Comparison of ENCODE assay signal across 19 cellular contexts in genomic region chr5:93299596-93300308, GRCh38.
DNase-seq lines count a peak whose midpoint lies in the region; ATAC-seq and TF ChIP-seq lines count a peak whose summit lies in the region.
"Had no signal": no experiment of that assay in that cellular context is flagged by ENCODE, and none has a peak within 500 bp of the region (broad histone marks: within the 10 kb centered on the region; RNA-seq: fewer than 3 reads in every experiment).

No MANE protein-coding gene starts in this region.

- H3K9me3 Mint-ChIP-seq in activated CD4-positive, alpha-beta T cell treated with anti-CD3 and anti-CD28 coated beads, Interleukin-2, amount 10 ng/mL, durations not matched to agents 24 days and 14 days: no peaks in the 10 kb centered on the region
- H3K9me3 Mint-ChIP-seq: activated T-cell treated with anti-CD3 and anti-CD28 coated beads, Interleukin-2, amount 50 U/mL, for 24 hours; stimulated activated naive B cell treated with anti-CD40 and anti-IgM and Interleukin-4, amounts not matched to agents 10 μg/mL and 1 μg/mL and 100 μg/mL, for 72 hours had no signal

- no peaks in the 10 kb centered on the region for H3K36me3 Mint-ChIP-seq in activated CD4-positive, alpha-beta T cell treated with anti-CD3 and anti-CD28 coated beads, Interleukin-2, amount 10 ng/mL, durations not matched to agents 24 days and 14 days (ENCODE audit: low read depth)
- H3K36me3 Mint-ChIP-seq: stimulated activated naive B cell treated with anti-CD40 and anti-IgM and Interleukin-4, amounts not matched to agents 10 μg/mL and 1 μg/mL and 100 μg/mL, for 72 hours had no signal

- no peak overlapping the region for H3K9ac ChIP-seq in iPS-20b (ENCODE audit: low read depth, low read length)
- H3K9ac ChIP-seq: GM23248 had no signal

- no peak overlapping the region for H3K27ac Mint-ChIP-seq in activated CD4-positive, alpha-beta T cell treated with anti-CD3 and anti-CD28 coated beads, Interleukin-2, amount 10 ng/mL, durations not matched to agents 24 days and 14 days
- H3K27ac Mint-ChIP-seq: activated T-cell treated with anti-CD3 and anti-CD28 coated beads, Interleukin-2, amount 50 U/mL, for 24 hours; effector memory CD8-positive, alpha-beta T cell; stimulated activated naive B cell treated with anti-CD40 and anti-IgM and Interleukin-4, amounts not matched to agents 10 μg/mL and 1 μg/mL and 100 μg/mL, for 72 hours had no signal

- H3K4me1 Mint-ChIP-seq in activated CD4-positive, alpha-beta T cell treated with anti-CD3 and anti-CD28 coated beads, Interleukin-2, amount 10 ng/mL, durations not matched to agents 24 days and 14 days: no peaks in the 10 kb centered on the region
- H3K4me1 Mint-ChIP-seq: stimulated activated naive B cell treated with anti-CD40 and anti-IgM and Interleukin-4, amounts not matched to agents 10 μg/mL and 1 μg/mL and 100 μg/mL, for 72 hours had no signal

- no peak overlapping the region for H3K4me3 Mint-ChIP-seq in activated CD4-positive, alpha-beta T cell treated with anti-CD3 and anti-CD28 coated beads, Interleukin-2, amount 10 ng/mL, durations not matched to agents 24 days and 14 days
- H3K4me3 Mint-ChIP-seq: activated T-cell treated with anti-CD3 and anti-CD28 coated beads, Interleukin-2, amount 50 U/mL, for 24 hours; effector memory CD8-positive, alpha-beta T cell; stimulated activated naive B cell treated with anti-CD40 and anti-IgM and Interleukin-4, amounts not matched to agents 10 μg/mL and 1 μg/mL and 100 μg/mL, for 72 hours had no signal

- H3K27me3 ChIP-seq in Panc1 (ENCODE audit: control insufficient read depth, insufficient read depth, low read length): no peaks in the 10 kb centered on the region
- H3K27me3 ChIP-seq in iPS-20b (ENCODE audit: insufficient read depth, low read length): no peaks in the 10 kb centered on the region
- H3K27me3 ChIP-seq: gastroesophageal sphincter, uterus had no signal

- no peaks in the 10 kb centered on the region for H3K36me3 ChIP-seq in Panc1 (ENCODE audit: control insufficient read depth, insufficient read depth, low read length)
- H3K36me3 ChIP-seq in iPS-20b (ENCODE audit: insufficient read depth, low read depth, low read length): no peaks in the 10 kb centered on the region
- H3K36me3 ChIP-seq: gastroesophageal sphincter, uterus had no signal

- H3K4me3 ChIP-seq in Panc1 (ENCODE audit: low read depth in 2 of 2, low read length in 2 of 2) (no peak overlapping the region), iPS-20b (ENCODE audit: low read length) (peak overlapping the region; percentile 16; the same call in 1 of the 2 replicates)
- H3K4me3 ChIP-seq: gastroesophageal sphincter, GM23248, lung, psoas muscle, uterus had no signal

- in situ Hi-C loops in Panc1 (cut with HindIII; ENCODE audit: low pct_unique_long_range_greater_than_20kb, low sequenced_read_pairs): no loop called here

- TF ChIP-seq CTCF in Panc1 (IDR thresholded peaks at IDR 0.05): peak; percentile 2; the same call in 1 of the 2 replicates

- CTCF ChIA-PET in Panc1 (lab: Charles Lee): no interaction called here

- ATAC-seq in Panc1: peak; percentile 60; the same call in 1 of the 2 replicates
- no peak for ATAC-seq in Right ventricle myocardium superior (ENCODE audit: poor library complexity)
- ATAC-seq: effector memory CD8-positive, alpha-beta T cell; gastroesophageal sphincter; psoas muscle; stimulated activated naive B cell treated with anti-CD40 and anti-IgM and Interleukin-4, amounts not matched to agents 10 μg/mL and 1 μg/mL and 100 μg/mL, for 72 hours had no signal

- no peaks in the 10 kb centered on the region for H3K27me3 Mint-ChIP-seq in activated CD4-positive, alpha-beta T cell treated with anti-CD3 and anti-CD28 coated beads, Interleukin-2, amount 10 ng/mL, durations not matched to agents 24 days and 14 days
- H3K27me3 Mint-ChIP-seq: activated T-cell treated with anti-CD3 and anti-CD28 coated beads, Interleukin-2, amount 50 U/mL, for 24 hours; effector memory CD8-positive, alpha-beta T cell; stimulated activated naive B cell treated with anti-CD40 and anti-IgM and Interleukin-4, amounts not matched to agents 10 μg/mL and 1 μg/mL and 100 μg/mL, for 72 hours had no signal

- intact Hi-C loops in Panc1 (cut with micrococcal nuclease; ENCODE audit: unreplicated experiment): no loop called here
- intact Hi-C loops in activated CD4-positive, alpha-beta T cell treated with anti-CD3 and anti-CD28 coated beads, Interleukin-2, amount 10 ng/mL, durations not matched to agents 24 days and 14 days (cut with micrococcal nuclease): no loop called here
- intact Hi-C loops in Right ventricle myocardium superior (cut with DNase I): no loop called here

- H3K4me1 ChIP-seq in Panc1 (ENCODE audit: control insufficient read depth, insufficient read depth, low read length): peaks cover 10% of the 10 kb centered on the region
- H3K4me1 ChIP-seq in iPS-20b (ENCODE audit: insufficient read depth, low read length): peaks cover 22% of the 10 kb centered on the region
- H3K4me1 ChIP-seq: psoas muscle, uterus had no signal

- H3K27ac ChIP-seq in Panc1 (ENCODE audit: low read length) (peak overlapping the region; percentile 65; the same call in 1 of the 2 replicates), iPS-20b (ENCODE audit: low read length) (no peak overlapping the region)
- H3K27ac ChIP-seq: gastroesophageal sphincter, GM23248, psoas muscle, uterus had no signal

- POLR2A ChIA-PET in Panc1 (lab: Charles Lee): no interaction called here

- H3K9me3 ChIP-seq in Panc1 (ENCODE audit: control insufficient read depth, insufficient read depth, low read depth, low read length) (no peaks in the 10 kb centered on the region), iPS-20b (ENCODE audit: insufficient read depth, low read depth, low read length) (no peaks in the 10 kb centered on the region)
- H3K9me3 ChIP-seq: gastroesophageal sphincter, psoas muscle, uterus had no signal

- DNase-seq in NCI-H1694 treated with DMSO at 0.1 percent for 48 hours (lab: John Stamatoyannopoulos, UW) (peak; percentile 29), NCI-H1694 (lab: John Stamatoyannopoulos, UW) (no peak), Panc1 (ENCODE audit: low read depth, low spot score) (no peak), retina (peak; percentile 83), Right ventricle myocardium superior (no peak), NCI-H526 treated with DMSO at 0.1 percent for 48 hours (lab: John Stamatoyannopoulos, UW) (no peak)
- DNase-seq in activated CD4-positive, alpha-beta T cell treated with anti-CD3 and anti-CD28 coated beads, Interleukin-2, amount 10 ng/mL, durations not matched to agents 24 days and 14 days: no peak
- DNase-seq: activated CD4-positive, CD25-positive, alpha-beta regulatory T cell treated with anti-CD3 and anti-CD28 coated beads, Interleukin-2, amount 50 U/mL, for 72 hours; activated T-cell treated with anti-CD3 and anti-CD28 coated beads, Interleukin-2, amount 50 U/mL, for 24 hours; effector memory CD8-positive, alpha-beta T cell; GM23248; MM.1S; NK-92 treated with Interleukin-12 subunit alpha and Interleukin-12 subunit beta, amount 100 ng/mL, for 24 hours; psoas muscle; stimulated activated naive B cell treated with anti-CD40 and anti-IgM and Interleukin-4, amounts not matched to agents 10 μg/mL and 1 μg/mL and 100 μg/mL, for 72 hours; uterus had no signal

- no TSS peak for BruUV-seq in Panc1 (replicated peaks; lab: Mats Ljungman, UMichigan)

Comparison
In these comparisons a context has a peak if more than half of its experiments do, and no peak if none do; other contexts are left out.
1. DNase-seq: peak in NCI-H1694 treated with DMSO at 0.1 percent for 48 hours (single experiment) and retina (single experiment); none in NCI-H1694 (single experiment), Panc1 (single experiment), activated CD4-positive, alpha-beta T cell treated with anti-CD3 and anti-CD28 coated beads, Interleukin-2, amount 10 ng/mL, durations not matched to agents 24 days and 14 days (single experiment), Right ventricle myocardium superior (single experiment) and NCI-H526 treated with DMSO at 0.1 percent for 48 hours (single experiment).